In genomic region chr10:11189581-11190376, GRCh38 we compare ENCODE assay signal across 1 cellular context.
TF ChIP-seq lines count a peak whose summit lies in the region.

No MANE protein-coding gene starts in this region.

TF ChIP-seq in K562, 482 proteins besides CTCF, POLR2A, EP300 and RAD21 (continued from another document and continues in another):
- TF ChIP-seq HMGXB4 (CRISPR knock-in tag; IDR thresholded peaks at IDR 0.05) = no peak
- no peak for TF ChIP-seq FOXA1 (IDR thresholded peaks at IDR 0.05; ENCODE audit: borderline replicate concordance)
- TF ChIP-seq TEAD4 (IDR thresholded peaks at IDR 0.05; ENCODE audit: low read length) = 0 out of 2 replicates have a peak, but pooled peaks have one; percentile 13
- no peak for TF ChIP-seq TEAD4 (CRISPR knock-in tag; IDR thresholded peaks at IDR 0.05; ENCODE audit: borderline replicate concordance)
- TF ChIP-seq MTA3 (IDR thresholded peaks at IDR 0.05; ENCODE audit: borderline replicate concordance) = no peak
- TF ChIP-seq MNT (conservative IDR thresholded peaks at IDR 0.05) = no peak
- TF ChIP-seq, protein P1, sequence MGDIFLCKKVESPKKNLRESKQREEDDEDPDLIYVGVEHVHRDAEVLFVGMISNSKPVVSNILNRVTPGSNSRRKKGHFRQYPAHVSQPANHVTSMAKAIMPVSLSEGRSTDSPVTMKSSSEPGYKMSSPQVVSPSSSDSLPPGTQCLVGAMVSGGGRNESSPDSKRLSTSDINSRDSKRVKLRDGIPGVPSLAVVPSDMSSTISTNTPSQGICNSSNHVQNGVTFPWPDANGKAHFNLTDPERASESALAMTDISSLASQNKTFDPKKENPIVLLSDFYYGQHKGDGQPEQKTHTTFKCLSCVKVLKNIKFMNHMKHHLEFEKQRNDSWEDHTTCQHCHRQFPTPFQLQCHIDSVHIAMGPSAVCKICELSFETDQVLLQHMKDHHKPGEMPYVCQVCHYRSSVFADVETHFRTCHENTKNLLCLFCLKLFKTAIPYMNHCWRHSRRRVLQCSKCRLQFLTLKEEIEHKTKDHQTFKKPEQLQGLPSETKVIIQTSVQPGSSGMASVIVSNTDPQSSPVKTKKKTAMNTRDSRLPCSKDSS (IDR thresholded peaks at IDR 0.05; ENCODE audit: low read depth, partially characterized antibody) = no peak
- TF ChIP-seq TAL1 (IDR thresholded peaks at IDR 0.05) = peak; percentile 34; the same call in 1 of the 2 replicates
- no peak for TF ChIP-seq FOXA3 (CRISPR knock-in tag; conservative IDR thresholded peaks at IDR 0.05 in 1 of 2, IDR thresholded peaks at IDR 0.05 in 1 of 2)
- TF ChIP-seq HDAC8 (tag; IDR thresholded peaks at IDR 0.05) = no peak
- TF ChIP-seq STAT6 (CRISPR knock-in tag; IDR thresholded peaks at IDR 0.05) = no peak
- TF ChIP-seq CSDE1 (IDR thresholded peaks at IDR 0.05) = no peak
- peak; percentile 83 for TF ChIP-seq ZKSCAN8 (CRISPR knock-in tag; IDR thresholded peaks at IDR 0.05)
- no peak for TF ChIP-seq NFXL1 (CRISPR knock-in tag; IDR thresholded peaks at IDR 0.05)
- no peak for TF ChIP-seq ZNF239 (CRISPR knock-in tag; IDR thresholded peaks at IDR 0.05)
- no peak for TF ChIP-seq PML (IDR thresholded peaks at IDR 0.05; ENCODE audit: low read length)
- 0 out of 2 replicates have a peak, but pooled peaks have one; percentile 14 for TF ChIP-seq PKNOX1 (IDR thresholded peaks at IDR 0.05)
- TF ChIP-seq VEZF1 (CRISPR knock-in tag; IDR thresholded peaks at IDR 0.05) = no peak
- no peak for TF ChIP-seq ZNF445 (CRISPR knock-in tag; IDR thresholded peaks at IDR 0.05; ENCODE audit: low read depth)
- peak; percentile 59 for TF ChIP-seq TCF3 (CRISPR knock-in tag; IDR thresholded peaks at IDR 0.05)
- no peak for TF ChIP-seq BACH1 (tag; IDR thresholded peaks at IDR 0.05)
- no peak for TF ChIP-seq PHB2 (IDR thresholded peaks at IDR 0.05; ENCODE audit: low read depth)
- TF ChIP-seq, protein P2, sequence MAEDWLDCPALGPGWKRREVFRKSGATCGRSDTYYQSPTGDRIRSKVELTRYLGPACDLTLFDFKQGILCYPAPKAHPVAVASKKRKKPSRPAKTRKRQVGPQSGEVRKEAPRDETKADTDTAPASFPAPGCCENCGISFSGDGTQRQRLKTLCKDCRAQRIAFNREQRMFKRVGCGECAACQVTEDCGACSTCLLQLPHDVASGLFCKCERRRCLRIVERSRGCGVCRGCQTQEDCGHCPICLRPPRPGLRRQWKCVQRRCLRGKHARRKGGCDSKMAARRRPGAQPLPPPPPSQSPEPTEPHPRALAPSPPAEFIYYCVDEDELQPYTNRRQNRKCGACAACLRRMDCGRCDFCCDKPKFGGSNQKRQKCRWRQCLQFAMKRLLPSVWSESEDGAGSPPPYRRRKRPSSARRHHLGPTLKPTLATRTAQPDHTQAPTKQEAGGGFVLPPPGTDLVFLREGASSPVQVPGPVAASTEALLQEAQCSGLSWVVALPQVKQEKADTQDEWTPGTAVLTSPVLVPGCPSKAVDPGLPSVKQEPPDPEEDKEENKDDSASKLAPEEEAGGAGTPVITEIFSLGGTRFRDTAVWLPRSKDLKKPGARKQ (CRISPR knock-in tag; IDR thresholded peaks at IDR 0.05) = no peak
- TF ChIP-seq ZNF586 (CRISPR knock-in tag; conservative IDR thresholded peaks at IDR 0.05) = no peak
- TF ChIP-seq HDAC1 (IDR thresholded peaks at IDR 0.05) = 0 out of 4 replicates have a peak, but pooled peaks of 1 of the 2 experiments have one; percentile 28
- TF ChIP-seq, protein P3, sequence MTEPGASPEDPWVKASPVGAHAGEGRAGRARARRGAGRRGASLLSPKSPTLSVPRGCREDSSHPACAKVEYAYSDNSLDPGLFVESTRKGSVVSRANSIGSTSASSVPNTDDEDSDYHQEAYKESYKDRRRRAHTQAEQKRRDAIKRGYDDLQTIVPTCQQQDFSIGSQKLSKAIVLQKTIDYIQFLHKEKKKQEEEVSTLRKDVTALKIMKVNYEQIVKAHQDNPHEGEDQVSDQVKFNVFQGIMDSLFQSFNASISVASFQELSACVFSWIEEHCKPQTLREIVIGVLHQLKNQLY (CRISPR knock-in tag; conservative IDR thresholded peaks at IDR 0.05) = no peak
- no peak for TF ChIP-seq TAF9B (IDR thresholded peaks at IDR 0.05; ENCODE audit: partially characterized antibody)
- TF ChIP-seq ELF2 (CRISPR knock-in tag; IDR thresholded peaks at IDR 0.05) = no peak
- TF ChIP-seq MEIS2 (IDR thresholded peaks at IDR 0.05; ENCODE audit: partially characterized antibody) = peak; percentile 64
- TF ChIP-seq KDM1A (IDR thresholded peaks at IDR 0.05) = peak; percentile 39 to 66; a peak in 3 of 4 replicates
- no peak for TF ChIP-seq CBX3 (IDR thresholded peaks at IDR 0.05; ENCODE audit: borderline replicate concordance in 1 of 2, low read length in 2 of 2)
- TF ChIP-seq MEF2D (tag; conservative IDR thresholded peaks at IDR 0.05; ENCODE audit: low read depth) = no peak
- no peak for TF ChIP-seq GTF2E2 (tag; IDR thresholded peaks at IDR 0.05)
- TF ChIP-seq ARID1B (IDR thresholded peaks at IDR 0.05) = peak; percentile 31; the same call in 1 of the 2 replicates
- TF ChIP-seq, protein P4, sequence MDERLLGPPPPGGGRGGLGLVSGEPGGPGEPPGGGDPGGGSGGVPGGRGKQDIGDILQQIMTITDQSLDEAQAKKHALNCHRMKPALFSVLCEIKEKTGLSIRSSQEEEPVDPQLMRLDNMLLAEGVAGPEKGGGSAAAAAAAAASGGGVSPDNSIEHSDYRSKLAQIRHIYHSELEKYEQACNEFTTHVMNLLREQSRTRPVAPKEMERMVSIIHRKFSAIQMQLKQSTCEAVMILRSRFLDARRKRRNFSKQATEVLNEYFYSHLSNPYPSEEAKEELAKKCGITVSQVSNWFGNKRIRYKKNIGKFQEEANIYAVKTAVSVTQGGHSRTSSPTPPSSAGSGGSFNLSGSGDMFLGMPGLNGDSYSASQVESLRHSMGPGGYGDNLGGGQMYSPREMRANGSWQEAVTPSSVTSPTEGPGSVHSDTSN (CRISPR knock-in tag; IDR thresholded peaks at IDR 0.05; ENCODE audit: low read depth) = no peak
- TF ChIP-seq, protein P4 (tag; conservative IDR thresholded peaks at IDR 0.05; ENCODE audit: low read depth) = peak; percentile 24; the same call in 1 of the 2 replicates
- TF ChIP-seq, protein P5, sequence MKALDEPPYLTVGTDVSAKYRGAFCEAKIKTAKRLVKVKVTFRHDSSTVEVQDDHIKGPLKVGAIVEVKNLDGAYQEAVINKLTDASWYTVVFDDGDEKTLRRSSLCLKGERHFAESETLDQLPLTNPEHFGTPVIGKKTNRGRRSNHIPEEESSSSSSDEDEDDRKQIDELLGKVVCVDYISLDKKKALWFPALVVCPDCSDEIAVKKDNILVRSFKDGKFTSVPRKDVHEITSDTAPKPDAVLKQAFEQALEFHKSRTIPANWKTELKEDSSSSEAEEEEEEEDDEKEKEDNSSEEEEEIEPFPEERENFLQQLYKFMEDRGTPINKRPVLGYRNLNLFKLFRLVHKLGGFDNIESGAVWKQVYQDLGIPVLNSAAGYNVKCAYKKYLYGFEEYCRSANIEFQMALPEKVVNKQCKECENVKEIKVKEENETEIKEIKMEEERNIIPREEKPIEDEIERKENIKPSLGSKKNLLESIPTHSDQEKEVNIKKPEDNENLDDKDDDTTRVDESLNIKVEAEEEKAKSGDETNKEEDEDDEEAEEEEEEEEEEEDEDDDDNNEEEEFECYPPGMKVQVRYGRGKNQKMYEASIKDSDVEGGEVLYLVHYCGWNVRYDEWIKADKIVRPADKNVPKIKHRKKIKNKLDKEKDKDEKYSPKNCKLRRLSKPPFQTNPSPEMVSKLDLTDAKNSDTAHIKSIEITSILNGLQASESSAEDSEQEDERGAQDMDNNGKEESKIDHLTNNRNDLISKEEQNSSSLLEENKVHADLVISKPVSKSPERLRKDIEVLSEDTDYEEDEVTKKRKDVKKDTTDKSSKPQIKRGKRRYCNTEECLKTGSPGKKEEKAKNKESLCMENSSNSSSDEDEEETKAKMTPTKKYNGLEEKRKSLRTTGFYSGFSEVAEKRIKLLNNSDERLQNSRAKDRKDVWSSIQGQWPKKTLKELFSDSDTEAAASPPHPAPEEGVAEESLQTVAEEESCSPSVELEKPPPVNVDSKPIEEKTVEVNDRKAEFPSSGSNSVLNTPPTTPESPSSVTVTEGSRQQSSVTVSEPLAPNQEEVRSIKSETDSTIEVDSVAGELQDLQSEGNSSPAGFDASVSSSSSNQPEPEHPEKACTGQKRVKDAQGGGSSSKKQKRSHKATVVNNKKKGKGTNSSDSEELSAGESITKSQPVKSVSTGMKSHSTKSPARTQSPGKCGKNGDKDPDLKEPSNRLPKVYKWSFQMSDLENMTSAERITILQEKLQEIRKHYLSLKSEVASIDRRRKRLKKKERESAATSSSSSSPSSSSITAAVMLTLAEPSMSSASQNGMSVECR (CRISPR knock-in tag; IDR thresholded peaks at IDR 0.05) = no peak
- TF ChIP-seq MECOM (CRISPR knock-in tag; IDR thresholded peaks at IDR 0.05) = no peak
- no peak for TF ChIP-seq FOXJ3 (CRISPR knock-in tag; IDR thresholded peaks at IDR 0.05)
- TF ChIP-seq CBX5 (IDR thresholded peaks at IDR 0.05; ENCODE audit: borderline replicate concordance, low read depth) = no peak
- no peak for TF ChIP-seq TBL1XR1 (IDR thresholded peaks at IDR 0.05; ENCODE audit: low read length in 2 of 2)
- 0 out of 2 replicates have a peak, but pooled peaks have one; percentile 25 for TF ChIP-seq NCOR1 (IDR thresholded peaks at IDR 0.05)
- no peak for TF ChIP-seq ZNF444 (CRISPR knock-in tag; IDR thresholded peaks at IDR 0.05)
- no peak for TF ChIP-seq IRF2 (CRISPR knock-in tag; IDR thresholded peaks at IDR 0.05)
- TF ChIP-seq HNRNPH1 (optimal IDR thresholded peaks at IDR 0.05; ENCODE audit: low read depth, low read length) = no peak
